In genomic region chr16:69339289-69340094, GRCh38 we compare ENCODE assay signal across 1 cellular context.
A peak's percentile ranks its signal among the peaks of the same experiment; 100 is the strongest.
TF ChIP-seq lines count a peak whose summit lies in the region.

COG8 (minus strand) TSS chr16:69339564; CDS start chr16:69339552, 12 bp downstream.
NIP7 (plus strand) TSS chr16:69339772; CDS start chr16:69339830, 58 bp downstream.

TF ChIP-seq in HepG2, 621 proteins besides CTCF, POLR2A, EP300 and RAD21 (continued from another document):
- peak; percentile 80; the same call in 1 of the 2 replicates for TF ChIP-seq AHDC1 (CRISPR knock-in tag; IDR thresholded peaks at IDR 0.05; ENCODE audit: borderline replicate concordance)
- no peak for TF ChIP-seq ATM (IDR thresholded peaks at IDR 0.05; ENCODE audit: borderline replicate concordance)
- peak; percentile 96 for TF ChIP-seq ZFP90 (CRISPR knock-in tag; IDR thresholded peaks at IDR 0.05; ENCODE audit: borderline replicate concordance)
- peak; percentile 96 for TF ChIP-seq ZNF687 (CRISPR knock-in tag; IDR thresholded peaks at IDR 0.05)
- TF ChIP-seq ZBTB49 (CRISPR knock-in tag; IDR thresholded peaks at IDR 0.05; ENCODE audit: borderline replicate concordance) = no peak
- peak; percentile 92 for TF ChIP-seq MED8 (CRISPR knock-in tag; IDR thresholded peaks at IDR 0.05; ENCODE audit: insufficient replicate concordance)
- no peak for TF ChIP-seq ZBTB8A (CRISPR knock-in tag; IDR thresholded peaks at IDR 0.05; ENCODE audit: borderline replicate concordance, low read depth)
- TF ChIP-seq PHB2 (IDR thresholded peaks at IDR 0.05; ENCODE audit: partially characterized antibody) = no peak
- TF ChIP-seq BCL6 (CRISPR knock-in tag; IDR thresholded peaks at IDR 0.05) = peak; percentile 44
- 0 out of 2 replicates have a peak, but pooled peaks have one; percentile 70 for TF ChIP-seq ZSCAN12 (CRISPR knock-in tag; IDR thresholded peaks at IDR 0.05)
- TF ChIP-seq SRSF9 (IDR thresholded peaks at IDR 0.05; ENCODE audit: borderline replicate concordance, insufficient read depth, low read depth, low read length, poor library complexity, severe bottlenecking) = no peak
- no peak for TF ChIP-seq ZFP36 (IDR thresholded peaks at IDR 0.05; ENCODE audit: borderline replicate concordance, low read depth, low read length, partially characterized antibody)
- peak; percentile 85 for TF ChIP-seq HOXA5 (CRISPR knock-in tag; IDR thresholded peaks at IDR 0.05)
TF ChIP-seq in HepG2: peak in this region for 403.
